Comparison of ENCODE assay signal across 14 cellular contexts in genomic region chr3:195183071-195183776, GRCh38.
DNase-seq lines count a peak whose midpoint lies in the region; ATAC-seq and TF ChIP-seq lines count a peak whose summit lies in the region.
"Had no signal": no experiment of that assay in that cellular context is flagged by ENCODE, and none has a peak within 500 bp of the region (broad histone marks: within the 10 kb centered on the region; RNA-seq: fewer than 3 reads in every experiment).

No MANE protein-coding gene starts in this region.

- H3K4me1 Mint-ChIP-seq in activated naive CD4-positive, alpha-beta T cell treated with anti-CD3 and anti-CD28 coated beads, Interleukin-2, amount 10 ng/mL, durations not matched to agents 7 days and 5 days, result peaks cover 23% of the 10 kb centered on the region
- peaks cover 37% of the 10 kb centered on the region for H3K4me1 Mint-ChIP-seq in T-helper 17 cell

- H3K9me3 Mint-ChIP-seq in activated naive CD4-positive, alpha-beta T cell treated with anti-CD3 and anti-CD28 coated beads, Interleukin-2, amount 10 ng/mL, durations not matched to agents 7 days and 5 days, result no peaks in the 10 kb centered on the region

- WGBS in heart right ventricle, 2 donors, result 60 to 69% methylated on average over 9 of the region's 9 CpGs

- no peaks in the 10 kb centered on the region for H3K36me3 ChIP-seq in heart right ventricle
- H3K36me3 ChIP-seq: neural progenitor cell had no signal

- H3K4me3 ChIP-seq in heart right ventricle, result no peak overlapping the region
- H3K4me3 ChIP-seq: neural progenitor cell, PC-9 had no signal

- peak overlapping the region in 9 of 10 donors; percentile 22 to 90 (median 64) for H3K27ac ChIP-seq in heart right ventricle
- H3K27ac ChIP-seq: neural progenitor cell, PC-9 had no signal

- no peak for TF ChIP-seq CTCF in heart right ventricle (IDR thresholded peaks at IDR 0.05)

- H3K27me3 ChIP-seq in heart right ventricle, result no peaks in the 10 kb centered on the region
- H3K27me3 ChIP-seq: neural progenitor cell had no signal

- CTCF ChIA-PET in activated naive CD4-positive, alpha-beta T cell treated with anti-CD3 and anti-CD28 coated beads, Interleukin-2, amount 10 ng/mL, durations not matched to agents 7 days and 5 days (lab: Charles Lee), result interaction anchor here (1.1 kb wide), 1 partner anchor 501 kb away, joined by 3 read pairs; no protein-coding TSS in a partner anchor

- H3K27me3 Mint-ChIP-seq in activated naive CD4-positive, alpha-beta T cell treated with anti-CD3 and anti-CD28 coated beads, Interleukin-2, amount 10 ng/mL, durations not matched to agents 7 days and 5 days, result peaks cover 6% of the 10 kb centered on the region
- peaks cover 4% of the 10 kb centered on the region for H3K27me3 Mint-ChIP-seq in T-helper 17 cell

- H3K9me3 ChIP-seq in T-helper 17 cell (ENCODE audit: control insufficient read depth, low read length, poor library complexity, severe bottlenecking) (no peaks in the 10 kb centered on the region), heart right ventricle (no peaks in the 10 kb centered on the region)

- H3K4me1 ChIP-seq in heart right ventricle, result peaks cover 23 to 97% (median 83%) of the 10 kb centered on the region in 9 donors

- peak; percentile 51 for DNase-seq in activated naive CD4-positive, alpha-beta T cell treated with Interleukin-2 at 50 U/mL for 16 hours
- no peak for DNase-seq in activated naive CD4-positive, alpha-beta T cell treated with anti-CD3 and anti-CD28 coated beads, Interleukin-2, amount 10 ng/mL, durations not matched to agents 7 days and 5 days
- no peak for DNase-seq in T-helper 17 cell
- no peak for DNase-seq in heart right ventricle
- DNase-seq in stimulated activated CD4-positive, alpha-beta T cell treated with anti-CD3 and anti-CD28 coated beads, TNF-alpha, amount 100 ng/mL, for 24 hours (ENCODE audit: low read depth in 3 of 3), result peak in 2 of 3 experiments; percentile 18 to 24
- DNase-seq in GF-D8 (lab: John Stamatoyannopoulos, UW), result no peak
- DNase-seq: amniotic stem cell, DND-41, foreskin melanocyte, NCI-H2227 treated with DMSO at 0.1 percent for 48 hours, PC-9 had no signal

- ATAC-seq in T-helper 17 cell (peak; percentile 23), heart right ventricle (peak in 1 of 8 donors; percentile 4), SK-N-SH treated with all-trans-retinoic acid at 6 μM for 48 hours (no peak), GM21528 (IDR thresholded peaks at IDR 0.05; ENCODE audit: low FRiP score, unreplicated experiment) (no peak)

- intact Hi-C loops in heart right ventricle (cut with DNase I), result no loop called here

- H3K27ac Mint-ChIP-seq in activated naive CD4-positive, alpha-beta T cell treated with anti-CD3 and anti-CD28 coated beads, Interleukin-2, amount 10 ng/mL, durations not matched to agents 7 days and 5 days, result no peak overlapping the region
- H3K27ac Mint-ChIP-seq in T-helper 17 cell, result peak overlapping the region; percentile 86

- H3K36me3 Mint-ChIP-seq in activated naive CD4-positive, alpha-beta T cell treated with anti-CD3 and anti-CD28 coated beads, Interleukin-2, amount 10 ng/mL, durations not matched to agents 7 days and 5 days, result no peaks in the 10 kb centered on the region
- peaks cover under 1% of the 10 kb centered on the region for H3K36me3 Mint-ChIP-seq in T-helper 17 cell (ENCODE audit: low read depth)

- H3K4me3 Mint-ChIP-seq in activated naive CD4-positive, alpha-beta T cell treated with anti-CD3 and anti-CD28 coated beads, Interleukin-2, amount 10 ng/mL, durations not matched to agents 7 days and 5 days, result no peak overlapping the region
- peak overlapping the region; percentile 63 for H3K4me3 Mint-ChIP-seq in T-helper 17 cell
- H3K4me3 Mint-ChIP-seq: neural progenitor cell had no signal

TF ChIP-seq in SK-N-SH treated with all-trans-retinoic acid at 6 μM for 48 hours, 23 proteins besides CTCF, POLR2A, EP300 and RAD21:
- TF ChIP-seq GLIS3 (CRISPR knock-in tag; IDR thresholded peaks at IDR 0.05), result no peak
- no peak for TF ChIP-seq ZNF565 (CRISPR knock-in tag; conservative IDR thresholded peaks at IDR 0.05; ENCODE audit: low read depth)
- TF ChIP-seq ARNTL (CRISPR knock-in tag; IDR thresholded peaks at IDR 0.05; ENCODE audit: borderline replicate concordance, low read depth), result no peak
- TF ChIP-seq ZC3H10 (CRISPR knock-in tag; IDR thresholded peaks at IDR 0.05), result no peak
- TF ChIP-seq CSRNP3 (CRISPR knock-in tag; IDR thresholded peaks at IDR 0.05), result no peak
- no peak for TF ChIP-seq ISL1 (CRISPR knock-in tag; IDR thresholded peaks at IDR 0.05)
- TF ChIP-seq BACH2 (CRISPR knock-in tag; IDR thresholded peaks at IDR 0.05; ENCODE audit: borderline replicate concordance), result no peak
- TF ChIP-seq ZFP3 (CRISPR knock-in tag; IDR thresholded peaks at IDR 0.05), result no peak
- no peak for TF ChIP-seq CSDC2 (CRISPR knock-in tag; IDR thresholded peaks at IDR 0.05)
- no peak for TF ChIP-seq OSR1 (CRISPR knock-in tag; IDR thresholded peaks at IDR 0.05)
- TF ChIP-seq POU6F1 (CRISPR knock-in tag; IDR thresholded peaks at IDR 0.05; ENCODE audit: borderline replicate concordance, low read depth), result no peak
- no peak for TF ChIP-seq RARB (CRISPR knock-in tag; IDR thresholded peaks at IDR 0.05)
- no peak for TF ChIP-seq PPARA (CRISPR knock-in tag; IDR thresholded peaks at IDR 0.05; ENCODE audit: borderline replicate concordance)
- no peak for TF ChIP-seq ZNF8 (CRISPR knock-in tag; IDR thresholded peaks at IDR 0.05)
- TF ChIP-seq PATZ1 (CRISPR knock-in tag; IDR thresholded peaks at IDR 0.05; ENCODE audit: borderline replicate concordance), result no peak

Comparison
In these comparisons a context has a peak if more than half of its experiments do, and no peak if none do; other contexts are left out.
1. DNase-seq: peak in activated naive CD4-positive, alpha-beta T cell treated with Interleukin-2 at 50 U/mL for 16 hours (single experiment) and stimulated activated CD4-positive, alpha-beta T cell treated with anti-CD3 and anti-CD28 coated beads, TNF-alpha, amount 100 ng/mL, for 24 hours (2 of 3); none in activated naive CD4-positive, alpha-beta T cell treated with anti-CD3 and anti-CD28 coated beads, Interleukin-2, amount 10 ng/mL, durations not matched to agents 7 days and 5 days (single experiment), T-helper 17 cell (0 of 3), heart right ventricle (0 of 2) and GF-D8 (single experiment).